8 cellular contexts compared by ENCODE assay signal in genomic region chr15:42207674-42208579, GRCh38. TPM values are rescaled to one million over a fixed set of nuclear protein-coding genes. Genes with fewer than 3 reads are reported as not detected.
A peak's percentile ranks its signal among the peaks of the same experiment; 100 is the strongest.
DNase-seq lines count a peak whose midpoint lies in the region; ATAC-seq, FAIRE-seq and TF ChIP-seq lines count a peak whose summit lies in the region.

TSS of gene VPS39 (minus strand) at chr15:42208304. CDS start at chr15:42208153, 151 bp downstream.

- peak within 1 kb of the TSS; percentile 94 to 98 for H3K4me3 Mint-ChIP-seq in activated T-cell treated with anti-CD3 and anti-CD28 coated beads, Interleukin-2, amount 50 U/mL, for 72 hours

- 4% methylated on average over 20 to 32 of the region's 45 CpGs for WGBS in esophagus squamous epithelium, 2 donors

- peak within 1 kb of the TSS; percentile 97 for H3K27ac Mint-ChIP-seq in activated T-cell treated with anti-CD3 and anti-CD28 coated beads, Interleukin-2, amount 50 U/mL, for 72 hours

- H3K4me1 Mint-ChIP-seq in activated T-cell treated with anti-CD3 and anti-CD28 coated beads, Interleukin-2, amount 50 U/mL, for 72 hours (ENCODE audit: low read depth) = peaks cover 48% of the 10 kb centered on the region

- no peak within 1 kb of the TSS for H3K4me3 ChIP-seq in KMS-11 (IDR thresholded peaks at IDR 0.05; ENCODE audit: insufficient read depth, low read depth, low read length)
- peak within 1 kb of the TSS; percentile 64 to 94 (median 82) for H3K4me3 ChIP-seq in esophagus squamous epithelium
- peak within 1 kb of the TSS; percentile 96 to 98 for H3K4me3 ChIP-seq in muscle layer of duodenum (ENCODE audit: low read depth in 1 of 2, low read length in 2 of 2)

- DNase-seq in DMS53 (lab: John Stamatoyannopoulos, UW) (peak; percentile 92), RCC 7860 (ENCODE audit: low spot score) (peak; percentile 70), esophagus squamous epithelium (lab: John Stamatoyannopoulos, UW) (peak; percentile 35)
- DNase-seq in activated T-cell treated with anti-CD3 and anti-CD28 coated beads, Interleukin-2, amount 50 U/mL, for 72 hours = peak; percentile 87
- DNase-seq in stimulated activated CD8-positive, alpha-beta memory T cell treated with anti-CD3 and anti-CD28 coated beads, Interleukin-7, amount 100 ng/mL, for 24 hours (ENCODE audit: low read depth) = peak; percentile 67

- H3K4me1 ChIP-seq in KMS-11 (ENCODE audit: low read depth, poor library complexity, severe bottlenecking) (peaks cover 21% of the 10 kb centered on the region), esophagus squamous epithelium (peaks cover 7 to 34% (median 18%) of the 10 kb centered on the region in 3 donors), muscle layer of duodenum (ENCODE audit: control insufficient read depth in 1 of 2, insufficient read depth in 2 of 2, low read length in 2 of 2) (peaks cover 13 to 16% of the 10 kb centered on the region in 2 donors)

- peaks cover 0 to 2% of the 10 kb centered on the region in 2 donors for H3K9me3 Mint-ChIP-seq in activated T-cell treated with anti-CD3 and anti-CD28 coated beads, Interleukin-2, amount 50 U/mL, for 72 hours

- no peaks in the 10 kb centered on the region for H3K27me3 ChIP-seq in KMS-11 (ENCODE audit: insufficient read depth, low read depth)
- H3K27me3 ChIP-seq in esophagus squamous epithelium = no peaks in the 10 kb centered on the region
- H3K27me3 ChIP-seq in muscle layer of duodenum (ENCODE audit: low read depth, low read length) = no peaks in the 10 kb centered on the region

- H3K36me3 ChIP-seq in KMS-11 (ENCODE audit: insufficient read depth) (no peaks in the 10 kb centered on the region), esophagus squamous epithelium (peaks cover 4 to 37% (median 11%) of the 10 kb centered on the region in 3 donors), muscle layer of duodenum (ENCODE audit: control insufficient read depth in 1 of 2, insufficient read depth in 2 of 2, low read length in 2 of 2) (peaks cover 12 to 22% of the 10 kb centered on the region in 2 donors)

- peak within 1 kb of the TSS; percentile 72 for H3K4me2 ChIP-seq in KMS-11

- peak; percentile 93 for ATAC-seq in GM21717 (IDR thresholded peaks at IDR 0.05; ENCODE audit: unreplicated experiment)
- peak; percentile 96 to 97 for ATAC-seq in activated T-cell treated with anti-CD3 and anti-CD28 coated beads, Interleukin-2, amount 50 U/mL, for 72 hours (replicated peaks in 1 of 2)

- H3K79me2 ChIP-seq in KMS-11 (ENCODE audit: insufficient read depth, low read depth) = peaks cover 19% of the 10 kb centered on the region

- peak within 1 kb of the TSS; percentile 75 for H3K9ac ChIP-seq in KMS-11

- TF ChIP-seq POLR2A in esophagus squamous epithelium (IDR thresholded peaks at IDR 0.05) = peak in 2 of 4 donors; percentile 66 to 70

- H3K27ac ChIP-seq in KMS-11 = peak within 1 kb of the TSS; percentile 72
- H3K27ac ChIP-seq in esophagus squamous epithelium = peak within 1 kb of the TSS; percentile 84 to 90 (median 85)
- peak within 1 kb of the TSS; percentile 85 for H3K27ac ChIP-seq in muscle layer of duodenum (ENCODE audit: low read length)

- peak within 1 kb of the TSS; percentile 47 for H2AFZ ChIP-seq in KMS-11 (ENCODE audit: low read depth)

- peaks cover 6 to 7% of the 10 kb centered on the region in 2 donors for H3K36me3 Mint-ChIP-seq in activated T-cell treated with anti-CD3 and anti-CD28 coated beads, Interleukin-2, amount 50 U/mL, for 72 hours (ENCODE audit: insufficient read depth in 2 of 2)

- no peaks in the 10 kb centered on the region for H4K20me1 ChIP-seq in KMS-11 (ENCODE audit: insufficient read depth)

- FAIRE-seq in RCC 7860 (lab: Jason Lieb, UNC) = no peak

- TF ChIP-seq CTCF in KMS-11 (conservative IDR thresholded peaks at IDR 0.05; ENCODE audit: low read depth, low read length) (no peak; the same call in 1 of the 2 replicates), esophagus squamous epithelium (IDR thresholded peaks at IDR 0.05) (no peak)

- H3K9me3 ChIP-seq in esophagus squamous epithelium (no peaks in the 10 kb centered on the region), muscle layer of duodenum (ENCODE audit: control insufficient read depth in 1 of 2, low read length in 2 of 2) (no peaks in the 10 kb centered on the region)

- H3K27me3 Mint-ChIP-seq in activated T-cell treated with anti-CD3 and anti-CD28 coated beads, Interleukin-2, amount 50 U/mL, for 72 hours (ENCODE audit: low read depth) = no peaks in the 10 kb centered on the region

- intact Hi-C loops in esophagus squamous epithelium (cut with DNase I) = no loop called here

RNA-seq across cellular contexts. Expression of gene VPS39, which starts in this region (rescaled TPM):
- 10 to 100 TPM; 79.8 to 95.3 TPM for total RNA-seq in activated T-cell treated with anti-CD3 and anti-CD28 coated beads, Interleukin-2, amount 50 U/mL, for 72 hours
- total RNA-seq in esophagus squamous epithelium = 10 to 100 TPM; 24.4 to 57.2 (median 31.9) TPM

Comparison
In these comparisons a context has a peak if more than half of its experiments do, and no peak if none do; other contexts are left out.
1. DNase-seq: peak in every context shown above with its lines; median percentile 92 in DMS53; 87 in activated T-cell treated with anti-CD3 and anti-CD28 coated beads, Interleukin-2, amount 50 U/mL, for 72 hours; 70 in RCC 7860; 67 in stimulated activated CD8-positive, alpha-beta memory T cell treated with anti-CD3 and anti-CD28 coated beads, Interleukin-7, amount 100 ng/mL, for 24 hours; 35 in esophagus squamous epithelium.